Comparison of ENCODE assay signal across 1 cellular context in genomic region chr9:134365791-134366222, GRCh38.
TF ChIP-seq lines count a peak whose summit lies in the region.

No MANE protein-coding gene starts in this region.

TF ChIP-seq in H1, 55 proteins besides CTCF, POLR2A, EP300 and RAD21:
- no peak for TF ChIP-seq SRF (IDR thresholded peaks at IDR 0.05; ENCODE audit: low read depth, low read length)
- TF ChIP-seq KDM4A (IDR thresholded peaks at IDR 0.05; ENCODE audit: low read depth, low read length, severe bottlenecking) = no peak
- TF ChIP-seq PHF8 (conservative IDR thresholded peaks at IDR 0.05; ENCODE audit: low read depth, low read length) = no peak
- TF ChIP-seq CREB1 (IDR thresholded peaks at IDR 0.05) = no peak
- TF ChIP-seq HDAC6 (IDR thresholded peaks at IDR 0.05; ENCODE audit: low read depth, low read length) = no peak
- no peak for TF ChIP-seq KDM1A (IDR thresholded peaks at IDR 0.05; ENCODE audit: borderline replicate concordance, low read length)
- TF ChIP-seq RFX5 (IDR thresholded peaks at IDR 0.05; ENCODE audit: borderline replicate concordance, low read depth, low read length) = no peak
- no peak for TF ChIP-seq FOSL1 (IDR thresholded peaks at IDR 0.05; ENCODE audit: insufficient read depth, low read depth, low read length)
- no peak for TF ChIP-seq ASH2L (IDR thresholded peaks at IDR 0.05; ENCODE audit: low read length)
- TF ChIP-seq TEAD4 (IDR thresholded peaks at IDR 0.05; ENCODE audit: low read depth, low read length) = no peak
- TF ChIP-seq CBX5 (IDR thresholded peaks at IDR 0.05; ENCODE audit: low read depth, low read length) = no peak
- TF ChIP-seq SIX5 (IDR thresholded peaks at IDR 0.05; ENCODE audit: low read depth, low read length) = no peak
- no peak for TF ChIP-seq MAX (IDR thresholded peaks at IDR 0.05)
- no peak for TF ChIP-seq CHD7 (IDR thresholded peaks at IDR 0.05; ENCODE audit: insufficient replicate concordance, low read length)
- TF ChIP-seq BRCA1 (IDR thresholded peaks at IDR 0.05; ENCODE audit: low read depth, low read length) = no peak
- no peak for TF ChIP-seq GABPA (IDR thresholded peaks at IDR 0.05; ENCODE audit: borderline replicate concordance, insufficient read depth, low read length)
TF ChIP-seq in H1: peak in this region for 0.
